19 cellular contexts compared by ENCODE assay signal in the genomic region with DNA sequence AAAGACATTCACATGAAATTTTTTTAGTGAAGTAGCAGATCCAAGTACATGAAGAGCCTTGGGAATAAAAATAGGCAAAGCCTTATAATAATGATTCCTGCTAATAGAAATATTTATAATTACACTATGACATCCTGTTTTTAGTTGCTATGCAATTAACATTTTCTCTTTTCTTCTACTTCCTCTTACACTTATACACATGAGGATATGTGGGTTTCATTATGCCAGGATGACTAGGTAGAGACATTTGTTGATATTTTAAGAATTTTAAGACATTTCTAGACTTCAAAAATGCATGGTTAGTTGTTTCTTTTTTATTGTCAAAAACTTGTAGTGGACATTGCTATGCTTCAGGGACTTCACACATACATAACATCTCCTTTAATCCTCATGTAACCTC.
"Had no signal": no experiment of that assay in that cellular context is flagged by ENCODE, and none has a peak within 500 bp of the region (broad histone marks: within the 10 kb centered on the region; RNA-seq: fewer than 3 reads in every experiment).

No MANE protein-coding gene starts in this region.

- H3K27ac ChIP-seq: foreskin keratinocyte, left ventricle myocardium inferior, skin epidermis, transverse colon had no signal

- H3K9me3 ChIP-seq: left ventricle myocardium inferior, transverse colon had no signal

- DNase-seq: activated CD4-positive, alpha-beta T cell treated with anti-CD3 and anti-CD28 coated beads, Interleukin-2, amount 10 ng/mL, durations not matched to agents 7 days and 5 days; activated naive CD8-positive, alpha-beta T cell treated with anti-CD3 and anti-CD28 coated beads, Interleukin-2, amount 10 ng/mL, durations not matched to agents 7 days and 5 days; cortex of kidney; effector CD8-positive, alpha-beta T cell; foreskin keratinocyte; glutamatergic neuron; hypothalamus; kidney; left ventricle myocardium inferior; nucleus accumbens; right cardiac atrium; stimulated activated CD4-positive, alpha-beta T cell treated with anti-CD3 and anti-CD28 coated beads, Interleukin-4, amount 100 ng/mL, for 24 hours; stimulated activated naive CD8-positive, alpha-beta T cell treated with anti-CD3 and anti-CD28 coated beads, Interleukin-15, Interleukin-2, amounts not matched to agents 100 U/mL and 50 U/mL, for 24 hours; transverse colon had no signal

- H3K36me3 Mint-ChIP-seq: activated naive CD8-positive, alpha-beta T cell treated with anti-CD3 and anti-CD28 coated beads, Interleukin-2, amount 10 ng/mL, durations not matched to agents 7 days and 5 days; natural killer cell treated with Interleukin-12 subunit alpha and Interleukin-12 subunit beta and Interleukin-15 and Interleukin-18, amount 100 ng/mL, for 72 hours had no signal

- H3K4me3 ChIP-seq: left ventricle myocardium inferior, skin epidermis, transverse colon had no signal

- FAIRE-seq: kidney had no signal

- H3K4me1 Mint-ChIP-seq: activated CD4-positive, alpha-beta T cell treated with anti-CD3 and anti-CD28 coated beads, Interleukin-2, amount 10 ng/mL, durations not matched to agents 7 days and 5 days; activated naive CD8-positive, alpha-beta T cell treated with anti-CD3 and anti-CD28 coated beads, Interleukin-2, amount 10 ng/mL, durations not matched to agents 7 days and 5 days had no signal

- H3K27me3 Mint-ChIP-seq: activated CD4-positive, alpha-beta T cell treated with anti-CD3 and anti-CD28 coated beads, Interleukin-2, amount 10 ng/mL, durations not matched to agents 7 days and 5 days; activated naive CD8-positive, alpha-beta T cell treated with anti-CD3 and anti-CD28 coated beads, Interleukin-2, amount 10 ng/mL, durations not matched to agents 7 days and 5 days; natural killer cell treated with Interleukin-12 subunit alpha and Interleukin-12 subunit beta and Interleukin-15 and Interleukin-18, amount 100 ng/mL, for 72 hours; progenitor cell of endocrine pancreas had no signal

- H3K27ac Mint-ChIP-seq: activated CD4-positive, alpha-beta T cell treated with anti-CD3 and anti-CD28 coated beads, Interleukin-2, amount 10 ng/mL, durations not matched to agents 7 days and 5 days; activated naive CD8-positive, alpha-beta T cell treated with anti-CD3 and anti-CD28 coated beads, Interleukin-2, amount 10 ng/mL, durations not matched to agents 7 days and 5 days; activated T-helper 1 cell treated with anti-CD3 and anti-CD28 coated beads, Interleukin-12 subunit alpha, Interleukin-12 subunit beta, Interleukin-2, Interleukin-4 antibody, amounts not matched to agents 30 ng/mL and 10 ng/mL and 1 ng/mL, durations not matched to agents 14 hours and 24 hours and 36 hours; natural killer cell treated with Interleukin-12 subunit alpha and Interleukin-12 subunit beta and Interleukin-15 and Interleukin-18, amount 100 ng/mL, for 72 hours; progenitor cell of endocrine pancreas; T-helper 2 cell treated with Interferon-gamma antibody and Interleukin-4, amounts not matched to agents 5 μg/mL and 100 μg/mL, for 36 hours had no signal

- H3K9me3 Mint-ChIP-seq: activated CD4-positive, alpha-beta T cell treated with anti-CD3 and anti-CD28 coated beads, Interleukin-2, amount 10 ng/mL, durations not matched to agents 7 days and 5 days; activated naive CD8-positive, alpha-beta T cell treated with anti-CD3 and anti-CD28 coated beads, Interleukin-2, amount 10 ng/mL, durations not matched to agents 7 days and 5 days; T-helper 2 cell treated with Interferon-gamma antibody and Interleukin-4, amounts not matched to agents 5 μg/mL and 100 μg/mL, for 36 hours had no signal

- H3K4me3 Mint-ChIP-seq: activated CD4-positive, alpha-beta T cell treated with anti-CD3 and anti-CD28 coated beads, Interleukin-2, amount 10 ng/mL, durations not matched to agents 7 days and 5 days; activated naive CD8-positive, alpha-beta T cell treated with anti-CD3 and anti-CD28 coated beads, Interleukin-2, amount 10 ng/mL, durations not matched to agents 7 days and 5 days; activated T-helper 1 cell treated with anti-CD3 and anti-CD28 coated beads, Interleukin-12 subunit alpha, Interleukin-12 subunit beta, Interleukin-2, Interleukin-4 antibody, amounts not matched to agents 30 ng/mL and 10 ng/mL and 1 ng/mL, durations not matched to agents 14 hours and 24 hours and 36 hours; natural killer cell treated with Interleukin-12 subunit alpha and Interleukin-12 subunit beta and Interleukin-15 and Interleukin-18, amount 100 ng/mL, for 72 hours; T-helper 2 cell treated with Interferon-gamma antibody and Interleukin-4, amounts not matched to agents 5 μg/mL and 100 μg/mL, for 36 hours had no signal

- ATAC-seq: foreskin keratinocyte; natural killer cell treated with Interleukin-12 subunit alpha and Interleukin-12 subunit beta and Interleukin-15 and Interleukin-18, amount 100 ng/mL, for 72 hours; right cardiac atrium; stimulated activated naive CD8-positive, alpha-beta T cell treated with anti-CD3 and anti-CD28 coated beads, Interleukin-15, Interleukin-2, amounts not matched to agents 100 U/mL and 50 U/mL, for 24 hours had no signal

- H3K27me3 ChIP-seq: foreskin keratinocyte, transverse colon had no signal

- H3K36me3 ChIP-seq: left ventricle myocardium inferior, transverse colon had no signal

- H3K4me1 ChIP-seq: foreskin keratinocyte, transverse colon had no signal
